Comparison of ENCODE assay signal across 1 cellular context in the genomic region with DNA sequence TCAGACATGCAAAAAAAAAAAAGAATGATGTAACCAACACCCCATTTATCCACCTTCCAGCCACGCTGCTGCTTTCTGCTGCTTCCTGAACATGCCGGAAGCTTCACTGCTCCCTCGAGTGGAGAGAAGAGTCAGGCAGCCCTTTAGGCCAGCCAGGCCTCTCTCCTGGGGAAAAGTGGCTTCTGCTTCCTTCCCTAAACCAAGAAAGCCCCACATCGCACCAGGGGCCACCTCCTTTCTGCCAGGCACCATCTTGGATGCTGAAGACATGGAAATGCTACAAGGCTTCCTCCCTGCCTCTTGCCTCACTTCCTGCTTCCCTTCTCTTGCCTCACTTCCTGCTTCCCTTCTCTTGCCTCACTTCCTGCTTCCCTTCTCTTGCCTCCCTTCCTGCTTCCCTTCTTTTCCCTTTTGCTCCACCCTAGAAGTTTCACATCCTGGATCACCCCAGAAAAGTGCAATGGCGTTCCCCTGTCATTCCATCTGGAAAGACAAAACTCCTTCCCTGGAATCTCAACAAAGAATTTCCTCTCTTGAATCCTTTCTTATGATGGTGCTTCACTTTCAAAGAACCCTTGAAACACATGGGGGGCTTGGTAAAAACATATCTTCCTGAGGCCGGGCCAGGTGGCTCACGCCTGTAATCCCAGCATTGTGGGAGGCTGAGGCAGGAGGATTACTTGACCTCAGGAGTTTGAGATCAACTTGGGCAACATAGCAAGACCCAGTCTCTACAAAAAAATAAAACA.
TF ChIP-seq lines count a peak whose summit lies in the region.

No MANE protein-coding gene starts in this region.

TF ChIP-seq in SK-N-SH treated with all-trans-retinoic acid at 6 μM for 48 hours, 23 proteins besides CTCF, POLR2A, EP300 and RAD21 (continued from another document):
- TF ChIP-seq ZNF8 (CRISPR knock-in tag; IDR thresholded peaks at IDR 0.05) = no peak
- TF ChIP-seq, protein P1, sequence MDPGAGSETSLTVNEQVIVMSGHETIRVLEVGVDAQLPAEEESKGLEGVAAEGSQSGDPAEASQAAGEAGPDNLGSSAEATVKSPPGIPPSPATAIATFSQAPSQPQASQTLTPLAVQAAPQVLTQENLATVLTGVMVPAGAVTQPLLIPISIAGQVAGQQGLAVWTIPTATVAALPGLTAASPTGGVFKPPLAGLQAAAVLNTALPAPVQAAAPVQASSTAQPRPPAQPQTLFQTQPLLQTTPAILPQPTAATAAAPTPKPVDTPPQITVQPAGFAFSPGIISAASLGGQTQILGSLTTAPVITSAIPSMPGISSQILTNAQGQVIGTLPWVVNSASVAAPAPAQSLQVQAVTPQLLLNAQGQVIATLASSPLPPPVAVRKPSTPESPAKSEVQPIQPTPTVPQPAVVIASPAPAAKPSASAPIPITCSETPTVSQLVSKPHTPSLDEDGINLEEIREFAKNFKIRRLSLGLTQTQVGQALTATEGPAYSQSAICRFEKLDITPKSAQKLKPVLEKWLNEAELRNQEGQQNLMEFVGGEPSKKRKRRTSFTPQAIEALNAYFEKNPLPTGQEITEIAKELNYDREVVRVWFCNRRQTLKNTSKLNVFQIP (CRISPR knock-in tag; IDR thresholded peaks at IDR 0.05; ENCODE audit: borderline replicate concordance, low read depth) = no peak
